ENCODE assay signal across 15 cellular contexts in the genomic region with DNA sequence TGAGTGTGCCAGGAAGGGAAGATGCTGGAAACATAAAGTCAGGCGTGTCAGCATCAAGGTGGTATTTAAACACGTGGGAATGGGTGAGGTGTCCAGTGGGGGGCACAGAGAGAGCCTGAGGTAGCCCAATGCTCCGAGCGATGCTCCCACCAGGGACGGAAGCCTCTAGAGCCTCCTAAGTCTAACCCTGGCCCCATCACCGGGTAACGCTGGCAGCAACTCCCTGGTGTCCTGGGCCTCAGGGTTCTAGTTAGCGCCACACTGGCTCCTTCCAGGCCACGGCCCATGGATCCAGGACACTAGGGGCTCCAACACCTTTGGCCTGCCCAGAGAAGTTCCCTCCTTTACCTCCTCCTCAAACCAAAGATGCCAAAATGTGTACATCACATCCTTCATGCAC.
DNase-seq lines count a peak whose midpoint lies in the region; ATAC-seq and TF ChIP-seq lines count a peak whose summit lies in the region.
"Had no signal": no experiment of that assay in that cellular context is flagged by ENCODE, and none has a peak within 500 bp of the region (broad histone marks: within the 10 kb centered on the region; RNA-seq: fewer than 3 reads in every experiment).

No MANE protein-coding gene starts in this region.

- ATAC-seq in memory B cell (ENCODE audit: low read depth): no peak
- ATAC-seq: CD8-positive, alpha-beta T cell; GM23338; HCT116 had no signal

- no peak overlapping the region for H3K4me3 Mint-ChIP-seq in chondrocyte (ENCODE audit: unreplicated experiment)
- H3K4me3 Mint-ChIP-seq in memory B cell: no peak overlapping the region
- H3K4me3 Mint-ChIP-seq: CD4-positive, CD25-positive, alpha-beta regulatory T cell; CD8-positive, alpha-beta T cell; GM23338; H9 had no signal

- H3K27ac Mint-ChIP-seq in chondrocyte (ENCODE audit: unreplicated experiment) (no peak overlapping the region), memory B cell (peak overlapping the region; percentile 32)
- H3K27ac Mint-ChIP-seq: CD8-positive, alpha-beta T cell had no signal

- H3K14ac ChIP-seq in neuronal stem cell (ENCODE audit: low read length): no peak overlapping the region

- H3K27ac ChIP-seq in spleen (no peak overlapping the region), neuronal stem cell (replicated peaks; ENCODE audit: low read length) (no peak overlapping the region)

- no peak overlapping the region for H4K91ac ChIP-seq in neuronal stem cell (ENCODE audit: low read depth, low read length, poor library complexity)

- H3K27me3 ChIP-seq in spleen (replicated peaks in 1 of 7) (no peaks in the 10 kb centered on the region), neuronal stem cell (ENCODE audit: control insufficient read depth in 3 of 3, insufficient read depth in 3 of 3, low read depth in 1 of 3, low read length in 3 of 3) (no peaks in the 10 kb centered on the region)

- DNase-seq in chondrocyte (ENCODE audit: low spot score) (peak; percentile 60), memory B cell (ENCODE audit: low spot score in 2 of 2) (no peak), spleen (peak; percentile 46), neuronal stem cell (ENCODE audit: low spot score) (no peak), nucleus accumbens (lab: John Stamatoyannopoulos, UW) (no peak), occipital lobe (lab: John Stamatoyannopoulos, UW) (no peak)
- DNase-seq: C1 segment of cervical spinal cord; Caco-2; CD4-positive, CD25-positive, alpha-beta regulatory T cell; CD8-positive, alpha-beta T cell; DMS153; DND-41; H9 had no signal

- H2BK12ac ChIP-seq in neuronal stem cell (ENCODE audit: low read length): no peak overlapping the region

- no peak overlapping the region for H2BK5ac ChIP-seq in neuronal stem cell (ENCODE audit: low read length)

- no peak overlapping the region for H3K9ac ChIP-seq in neuronal stem cell (ENCODE audit: low read depth, low read length, poor library complexity)

- no peaks in the 10 kb centered on the region for H3K79me1 ChIP-seq in neuronal stem cell (ENCODE audit: low read depth, low read length)

- peaks cover 25% of the 10 kb centered on the region for H3K36me3 Mint-ChIP-seq in chondrocyte (ENCODE audit: low read depth)
- peaks cover 52% of the 10 kb centered on the region for H3K36me3 Mint-ChIP-seq in memory B cell

- H3K23ac ChIP-seq in neuronal stem cell (ENCODE audit: low read depth, low read length, poor library complexity): no peak overlapping the region

- TF ChIP-seq CTCF in chondrocyte (IDR thresholded peaks at IDR 0.05): no peak
- TF ChIP-seq CTCF in spleen (IDR thresholded peaks at IDR 0.05 in 8 of 11, conservative IDR thresholded peaks at IDR 0.05 in 3 of 11): no peak

- H3K4me3 ChIP-seq in spleen (no peak overlapping the region), neuronal stem cell (ENCODE audit: low read length in 2 of 2) (no peak overlapping the region)
- H3K4me3 ChIP-seq: GM23338 had no signal

- peaks cover 5 to 100% (median 74%) of the 10 kb centered on the region in 6 donors for H3K36me3 ChIP-seq in spleen
- H3K36me3 ChIP-seq in neuronal stem cell (replicated peaks in 1 of 2; ENCODE audit: control insufficient read depth in 2 of 2, insufficient read depth in 2 of 2, low read length in 2 of 2): peaks cover 50 to 94% of the 10 kb centered on the region in 2 donors

- H3K9me3 Mint-ChIP-seq in chondrocyte (ENCODE audit: low read depth) (no peaks in the 10 kb centered on the region), memory B cell (no peaks in the 10 kb centered on the region)
- H3K9me3 Mint-ChIP-seq: CD4-positive, CD25-positive, alpha-beta regulatory T cell; CD8-positive, alpha-beta T cell; GM23338; H9 had no signal

- H2BK120ac ChIP-seq in neuronal stem cell (ENCODE audit: low read depth, low read length): no peak overlapping the region

- H3K4me1 ChIP-seq in spleen: peaks cover 0 to 5% (median 0%) of the 10 kb centered on the region in 6 donors
- H3K4me1 ChIP-seq in neuronal stem cell (ENCODE audit: control insufficient read depth in 2 of 2, insufficient read depth in 1 of 2, low read depth in 1 of 2, low read length in 2 of 2): no peaks in the 10 kb centered on the region
- H3K4me1 ChIP-seq: Caco-2 had no signal

- H2AFZ ChIP-seq in neuronal stem cell (ENCODE audit: low read length): no peak overlapping the region
- H2AFZ ChIP-seq: GM23338 had no signal

- no peak overlapping the region for H2BK15ac ChIP-seq in neuronal stem cell (ENCODE audit: low read length)

- no peak overlapping the region for H4K8ac ChIP-seq in neuronal stem cell (ENCODE audit: low read depth, low read length)

- WGBS in spleen, 5 donors: 90 to 100% (median 97%) methylated on average over 9 of the region's 9 CpGs
- no CpG with 5 or more reads among the region's 9 CpGs for WGBS in neuronal stem cell (ENCODE audit: extremely low coverage in 2 of 2, insufficient read length in 2 of 2, insufficient replicate concordance in 1 of 2), 2 donors

- H2AK5ac ChIP-seq in neuronal stem cell (ENCODE audit: low read depth, low read length): no peak overlapping the region

- no peak for TF ChIP-seq POLR2A in spleen (IDR thresholded peaks at IDR 0.05)

- H3K4me1 Mint-ChIP-seq in chondrocyte (ENCODE audit: low read depth) (no peaks in the 10 kb centered on the region), memory B cell (peaks cover 15% of the 10 kb centered on the region)
- H3K4me1 Mint-ChIP-seq: GM23338, H9 had no signal

- H3K27me3 Mint-ChIP-seq in chondrocyte (ENCODE audit: low read depth) (no peaks in the 10 kb centered on the region), memory B cell (no peaks in the 10 kb centered on the region)
- H3K27me3 Mint-ChIP-seq: CD4-positive, CD25-positive, alpha-beta regulatory T cell had no signal

- H3K9me3 ChIP-seq in spleen (no peaks in the 10 kb centered on the region), neuronal stem cell (replicated peaks in 1 of 2; ENCODE audit: control insufficient read depth in 2 of 2, insufficient read depth in 1 of 2, low read depth in 1 of 2, low read length in 2 of 2) (no peaks in the 10 kb centered on the region)
- H3K9me3 ChIP-seq: Caco-2 had no signal

- no peak overlapping the region for H3K18ac ChIP-seq in neuronal stem cell (ENCODE audit: low read length)

- no peak overlapping the region for H3K4ac ChIP-seq in neuronal stem cell (ENCODE audit: low read length)

- H3K4me2 ChIP-seq in neuronal stem cell (ENCODE audit: insufficient read depth, low read length, poor library complexity, severe bottlenecking): no peak overlapping the region
- H3K4me2 ChIP-seq: GM23338 had no signal

- intact Hi-C loops in spleen (cut with DNase I; ENCODE audit: low total_unique reads): no loop called here

Comparison
In these comparisons a context has a peak if more than half of its experiments do, and no peak if none do; other contexts are left out.
1. DNase-seq: peak in chondrocyte (single experiment) and spleen (single experiment); none in memory B cell (0 of 2), neuronal stem cell (single experiment), nucleus accumbens (0 of 56) and occipital lobe (single experiment).